In the genomic region with DNA sequence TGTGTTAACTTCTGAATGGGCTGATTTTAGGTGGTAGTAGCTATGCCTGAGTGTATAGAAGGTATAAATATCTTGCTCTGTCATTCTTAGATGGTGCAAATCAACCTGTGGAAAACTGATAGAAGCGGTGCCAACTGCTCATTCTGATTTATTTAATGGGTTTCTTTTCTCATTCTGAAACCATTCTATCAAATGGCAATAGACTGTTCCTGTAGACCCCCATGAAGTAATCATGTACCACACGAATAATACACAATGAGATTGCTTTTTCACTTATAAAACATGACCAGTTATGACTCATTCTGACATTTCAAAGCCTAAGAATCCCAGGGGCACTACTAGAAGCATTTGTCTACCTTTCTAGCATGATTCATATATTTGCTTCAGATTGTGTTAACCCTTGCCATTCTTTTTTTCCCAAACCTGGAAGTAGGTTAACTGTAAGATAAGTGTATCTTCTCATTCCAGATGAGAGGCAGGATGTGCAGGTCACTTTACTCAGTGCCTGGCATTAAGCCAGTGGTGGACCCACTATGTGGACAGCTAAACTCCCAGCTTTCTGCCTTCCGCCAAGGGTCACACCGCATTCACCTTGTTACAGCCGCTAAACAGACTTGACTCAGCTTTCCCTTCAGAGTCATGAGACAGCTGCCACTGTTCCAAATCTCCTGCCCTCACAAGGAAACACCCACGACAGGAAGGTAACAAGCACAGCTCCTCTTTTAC, we compare ENCODE assay signal across 10 cellular contexts. TPM values are rescaled to one million over a fixed set of nuclear protein-coding genes. Genes with fewer than 3 reads are reported as not detected.
DNase-seq lines count a peak whose midpoint lies in the region; ATAC-seq and TF ChIP-seq lines count a peak whose summit lies in the region.
"Had no signal": no experiment of that assay in that cellular context is flagged by ENCODE, and none has a peak within 500 bp of the region (broad histone marks: within the 10 kb centered on the region; RNA-seq: fewer than 3 reads in every experiment).

No MANE protein-coding gene starts in this region.

- no peaks in the 10 kb centered on the region for H3K9me3 Mint-ChIP-seq in CD4-positive, alpha-beta memory T cell
- H3K9me3 Mint-ChIP-seq in H9: no peaks in the 10 kb centered on the region; a peak in 2 of 5 replicates

- no peaks in the 10 kb centered on the region for H3K27me3 ChIP-seq in CD4-positive, alpha-beta memory T cell (ENCODE audit: insufficient read depth, low read length)
- H3K27me3 ChIP-seq in H9 (ENCODE audit: insufficient read depth, low read length): no peaks in the 10 kb centered on the region

- H3K4me3 ChIP-seq in CD4-positive, alpha-beta memory T cell (ENCODE audit: low read length in 2 of 2): no peak overlapping the region
- H3K4me3 ChIP-seq: prostate gland, transverse colon had no signal

- no CpG with 5 or more reads among the region's 6 CpGs for WGBS in H9 (ENCODE audit: extremely low coverage, insufficient read length, low lambda C conversion rate)

- no peak overlapping the region for H2AFZ ChIP-seq in H9 (ENCODE audit: low read length)

- no peak overlapping the region for H3K4me3 Mint-ChIP-seq in CD4-positive, alpha-beta memory T cell
- H3K4me3 Mint-ChIP-seq in H9: no peak overlapping the region

- TF ChIP-seq CTCF in omental fat pad (IDR thresholded peaks at IDR 0.05): no peak
- TF ChIP-seq CTCF in H9 (conservative IDR thresholded peaks at IDR 0.05): no peak

- H4K5ac ChIP-seq in H9 (ENCODE audit: insufficient read length, low read depth, low read length): no peak overlapping the region

- H2BK20ac ChIP-seq in H9 (ENCODE audit: low read depth, low read length, poor library complexity, severe bottlenecking): no peak overlapping the region

- H3K79me2 ChIP-seq in H9 (ENCODE audit: insufficient read depth, low read length): no peaks in the 10 kb centered on the region

- no peaks in the 10 kb centered on the region for H3K4me1 ChIP-seq in CD4-positive, alpha-beta memory T cell (ENCODE audit: insufficient read depth, low read length)
- no peaks in the 10 kb centered on the region for H3K4me1 ChIP-seq in H9 (ENCODE audit: insufficient read depth, low read length)
- H3K4me1 ChIP-seq: prostate gland, transverse colon had no signal

- H3T11ph ChIP-seq in H9 (ENCODE audit: low read length): no peak overlapping the region

- POLR2A ChIA-PET in CD4-positive, alpha-beta memory T cell (lab: Charles Lee; ENCODE audit: partially characterized antibody): no interaction called here

- no peak overlapping the region for H2BK12ac ChIP-seq in H9 (ENCODE audit: insufficient read length, low read depth, low read length)

- H2BK5ac ChIP-seq in H9 (ENCODE audit: insufficient read length, low read length): no peak overlapping the region

- H3K23ac ChIP-seq in H9 (ENCODE audit: insufficient read length, low read depth, low read length): no peak overlapping the region

- no peaks in the 10 kb centered on the region for H3K36me3 ChIP-seq in CD4-positive, alpha-beta memory T cell (ENCODE audit: insufficient read depth, low read length)
- H3K36me3 ChIP-seq: prostate gland, transverse colon had no signal

- no peak overlapping the region for H2BK15ac ChIP-seq in H9 (ENCODE audit: low read depth, low read length)

- no peaks in the 10 kb centered on the region for H3K36me3 Mint-ChIP-seq in CD4-positive, alpha-beta memory T cell
- H3K36me3 Mint-ChIP-seq in H9 (ENCODE audit: insufficient read depth in 1 of 3, low read depth in 3 of 3): no peaks in the 10 kb centered on the region; a peak in 1 of 7 replicates

- H3K79me1 ChIP-seq in H9 (ENCODE audit: insufficient read depth, low read depth, low read length, poor library complexity, severe bottlenecking): no peaks in the 10 kb centered on the region

- H2AK5ac ChIP-seq in H9 (ENCODE audit: insufficient read length, low read length): no peak overlapping the region

- DNase-seq in DMS53 (lab: John Stamatoyannopoulos, UW) (peak; percentile 80), NCI-H226 (peak; percentile 94), astrocyte of the hippocampus (ENCODE audit: low read depth, low spot score) (peak; percentile 65), omental fat pad (ENCODE audit: low spot score) (no peak), NCI-H1048 (lab: John Stamatoyannopoulos, UW) (no peak), H9 (no peak)
- no peak for DNase-seq in CD4-positive, alpha-beta memory T cell
- DNase-seq: transverse colon had no signal

- CTCF ChIA-PET in CD4-positive, alpha-beta memory T cell (lab: Charles Lee; ENCODE audit: partially characterized antibody): interaction anchor here (0.6 to 1.9 kb wide), 3 partner anchors 14 to 94 kb away, joined by 3 to 5 read pairs (median 3); no protein-coding TSS in a partner anchor

- peaks cover 0 to 3% (median under 1%) of the 10 kb centered on the region in 4 donors for H3K4me1 Mint-ChIP-seq in CD4-positive, alpha-beta memory T cell
- H3K4me1 Mint-ChIP-seq in H9: peaks cover 3 to 4% of the 10 kb centered on the region in 2 experiments; a peak in 3 of 4 replicates

- peaks cover 6 to 12% of the 10 kb centered on the region in 2 donors for H3K27me3 Mint-ChIP-seq in CD4-positive, alpha-beta memory T cell
- peaks cover 23% of the 10 kb centered on the region for H3K27me3 Mint-ChIP-seq in H9 (ENCODE audit: low read depth)

- intact Hi-C loops in CD4-positive, alpha-beta memory T cell (cut with micrococcal nuclease): no loop called here

- H3K27ac ChIP-seq in CD4-positive, alpha-beta memory T cell (ENCODE audit: low read depth, low read length): no peak overlapping the region
- H3K27ac ChIP-seq in H9 (ENCODE audit: insufficient read length, low read depth, low read length): no peak overlapping the region
- H3K27ac ChIP-seq: prostate gland, transverse colon had no signal

- no peak overlapping the region for H3K27ac Mint-ChIP-seq in CD4-positive, alpha-beta memory T cell
- no peak overlapping the region for H3K27ac Mint-ChIP-seq in H9

- no peak overlapping the region for H3K4ac ChIP-seq in H9 (ENCODE audit: low read depth, low read length)

- H2BK120ac ChIP-seq in H9 (ENCODE audit: low read depth, low read length, poor library complexity, severe bottlenecking): no peak overlapping the region

- ATAC-seq in omental fat pad (ENCODE audit: low FRiP score) (peak; percentile 49), GM18858 (IDR thresholded peaks at IDR 0.05; ENCODE audit: unreplicated experiment) (no peak)

- no peaks in the 10 kb centered on the region for H3K23me2 ChIP-seq in H9 (ENCODE audit: insufficient read length, low read depth, low read length, poor library complexity, severe bottlenecking)

- H3K9ac ChIP-seq in H9 (ENCODE audit: extremely low read depth, insufficient read length, low read length): no peak overlapping the region

- no peaks in the 10 kb centered on the region for H3K9me3 ChIP-seq in CD4-positive, alpha-beta memory T cell (ENCODE audit: control insufficient read depth in 1 of 2, low read length in 2 of 2)
- no peaks in the 10 kb centered on the region for H3K9me3 ChIP-seq in H9 (ENCODE audit: control insufficient read depth, low read depth, low read length)
- H3K9me3 ChIP-seq: prostate gland, transverse colon had no signal

- H3K56ac ChIP-seq in H9 (ENCODE audit: insufficient read length, low read depth, low read length): no peak overlapping the region

- H4K20me1 ChIP-seq in H9 (ENCODE audit: control insufficient read depth, insufficient read depth, insufficient read length): no peaks in the 10 kb centered on the region

- no peak overlapping the region for H3K4me2 ChIP-seq in H9 (ENCODE audit: insufficient read depth, insufficient read length, low read length)

- no peak overlapping the region for H3K14ac ChIP-seq in H9 (ENCODE audit: insufficient read depth, low read length)

- no peak overlapping the region for H4K91ac ChIP-seq in H9 (ENCODE audit: insufficient read length, low read depth, low read length)

- H4K8ac ChIP-seq in H9 (replicated peaks; ENCODE audit: insufficient read length, low read depth, low read length): no peak overlapping the region

- no peak overlapping the region for H3K18ac ChIP-seq in H9 (ENCODE audit: insufficient read length, low read depth, low read length)

RNA-seq across cellular contexts. Expression of gene SLC16A11, which starts 16.4 kb away (rescaled TPM):
- total RNA-seq in omental fat pad (under 1 TPM in 3 of 4 donors, not detected in 1; 0.44 to 0.60 (median 0.47) TPM), H9 (2021) (0.13 TPM in 1 of 2 replicates, not detected in the other)
- 1 to 10 TPM in 1 of 2 experiments, under 1 TPM in 1; 0.89 to 1.2 TPM for total RNA-seq in CD4-positive, alpha-beta memory T cell
- polyA plus RNA-seq in CD4-positive, alpha-beta memory T cell: under 1 TPM; 0.50 to 0.69 TPM

RNA-seq across cellular contexts. Expression of gene CLEC10A, which starts 19.7 kb away (rescaled TPM):
- total RNA-seq in omental fat pad (10 to 100 TPM in 3 of 4 donors, 1 to 10 TPM in 1; 7.2 to 21.7 (median 15.7) TPM), H9 (2021) (not detected in 2 replicates)
- 1 to 10 TPM; 1.4 TPM for total RNA-seq in CD4-positive, alpha-beta memory T cell
- not detected for polyA plus RNA-seq in CD4-positive, alpha-beta memory T cell

RNA-seq across cellular contexts. Expression of gene SLC16A13, which starts 24.5 kb away (rescaled TPM):
- total RNA-seq in omental fat pad: 1 to 10 TPM in 3 of 4 donors, under 1 TPM in 1; 0.74 to 2.2 (median 1.5) TPM
- 10 to 100 TPM; 13.1 to 13.7 TPM for total RNA-seq in CD4-positive, alpha-beta memory T cell
- polyA plus RNA-seq in CD4-positive, alpha-beta memory T cell: 1 to 10 TPM in 1 of 2 donors, under 1 TPM in 1; 0.93 to 1.8 TPM
- total RNA-seq in H9 (2021): 6.1 and 6.8 TPM in 2 replicates

RNA-seq across cellular contexts. Expression of gene BCL6B, which starts 37.5 kb away (rescaled TPM):
- total RNA-seq in omental fat pad: 10 to 100 TPM in 1 of 4 donors, 1 to 10 TPM in 3; 4.6 to 11.2 (median 8.2) TPM
- total RNA-seq in CD4-positive, alpha-beta memory T cell: not detected
- polyA plus RNA-seq in CD4-positive, alpha-beta memory T cell: not detected
- 3.3 and 4.9 TPM in 2 replicates for total RNA-seq in H9 (2021)

RNA-seq across cellular contexts. Expression of gene RNASEK, which starts 47.9 kb away (rescaled TPM):
- 100 to 1,000 TPM in 3 of 4 donors, 10 to 100 TPM in 1; 34.4 to 253 (median 130) TPM for total RNA-seq in omental fat pad
- total RNA-seq in CD4-positive, alpha-beta memory T cell: 100 to 1,000 TPM; 166 to 179 TPM
- 100 to 1,000 TPM; 410 to 812 TPM for polyA plus RNA-seq in CD4-positive, alpha-beta memory T cell
- 161 and 167 TPM in 2 replicates for total RNA-seq in H9 (2021)

Comparison
In these comparisons a context has a peak if more than half of its experiments do, and no peak if none do; other contexts are left out.
1. DNase-seq: peak in DMS53 (single experiment), NCI-H226 (single experiment) and astrocyte of the hippocampus (single experiment); none in omental fat pad (single experiment), NCI-H1048 (single experiment), CD4-positive, alpha-beta memory T cell (0 of 5) and H9 (single experiment).